2 cellular contexts compared by ENCODE assay signal in the genomic region with DNA sequence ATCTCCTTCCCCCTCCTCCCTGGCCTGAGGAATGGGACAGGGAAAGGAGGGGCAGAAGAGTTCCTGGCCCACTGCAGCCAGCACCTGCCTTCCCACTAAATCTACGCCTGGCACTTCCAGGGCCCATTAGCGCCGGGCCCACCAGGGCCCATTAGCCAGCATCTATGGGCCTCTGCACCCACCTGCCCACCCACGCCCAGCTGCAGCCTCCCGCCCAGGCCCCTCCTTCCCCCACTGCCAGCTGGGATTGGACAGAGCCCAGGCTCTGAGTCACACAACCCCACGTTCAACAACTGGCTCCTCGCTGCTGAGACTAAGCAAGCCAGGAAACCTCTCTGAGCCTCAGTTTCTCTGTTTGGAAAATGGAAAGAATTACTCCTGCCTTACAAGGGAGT.
TF ChIP-seq lines count a peak whose summit lies in the region.

No MANE protein-coding gene starts in this region.

TF ChIP-seq in K562, 482 proteins besides CTCF, POLR2A, EP300 and RAD21:
- TF ChIP-seq EGR1 (conservative IDR thresholded peaks at IDR 0.05), result peak; percentile 71
- no peak for TF ChIP-seq NR2C2 (CRISPR knock-in tag; IDR thresholded peaks at IDR 0.05)
- no peak for TF ChIP-seq NR2C2 (tag; IDR thresholded peaks at IDR 0.05)

TF ChIP-seq in HepG2, 621 proteins besides CTCF, POLR2A, EP300 and RAD21:
- TF ChIP-seq FOXA1 (IDR thresholded peaks at IDR 0.05) (no peak), FOXA1 (CRISPR knock-in tag; IDR thresholded peaks at IDR 0.05) (no peak), DPF2 (CRISPR knock-in tag; IDR thresholded peaks at IDR 0.05; ENCODE audit: borderline replicate concordance, low read depth) (no peak), RELA (CRISPR knock-in tag; IDR thresholded peaks at IDR 0.05) (no peak)
